ENCODE assay signal across 22 cellular contexts in genomic region chr6:114936060-114936459, GRCh38.
"Had no signal": no experiment of that assay in that cellular context is flagged by ENCODE, and none has a peak within 500 bp of the region (broad histone marks: within the 10 kb centered on the region; RNA-seq: fewer than 3 reads in every experiment).

No MANE protein-coding gene starts in this region.

- H3K9ac ChIP-seq: KMS-11 had no signal

- H3K36me3 Mint-ChIP-seq: IgD-negative memory B cell had no signal

- H3K36me3 ChIP-seq: SJSA1 had no signal

- H3K27me3 Mint-ChIP-seq: IgD-negative memory B cell had no signal

- H3K4me3 ChIP-seq: K562, SJSA1, SK-N-MC had no signal

- ATAC-seq: K562 had no signal

- H3K27ac ChIP-seq: HL-60, KMS-11, SJSA1, SK-N-MC had no signal

- H3K4me2 ChIP-seq: KMS-11 had no signal

- H3K4me1 ChIP-seq: SJSA1 had no signal

- H3K27ac Mint-ChIP-seq: IgD-negative memory B cell had no signal

- H3K9me3 ChIP-seq: SJSA1 had no signal

- H3K4me1 Mint-ChIP-seq: IgD-negative memory B cell had no signal

- H3K4me3 Mint-ChIP-seq: IgD-negative memory B cell had no signal

- DNase-seq: Kasumi-1, MM.1S, NCI-H1105, NCI-H1417 treated with DMSO at 0.1 percent for 48 hours, NCI-H146, NCI-H1694 treated with DMSO at 0.1 percent for 48 hours, NCI-H1930, NCI-H2081, NCI-H2107, NCI-H2227 treated with DMSO at 0.1 percent for 48 hours, NCI-H524, NCI-H526 treated with DMSO at 0.1 percent for 48 hours, NCI-H774, Right ventricle myocardium superior, RPMI8226, SIG-M5 had no signal

- H3K27me3 ChIP-seq: SJSA1 had no signal
